9 cellular contexts compared by ENCODE assay signal in the genomic region with DNA sequence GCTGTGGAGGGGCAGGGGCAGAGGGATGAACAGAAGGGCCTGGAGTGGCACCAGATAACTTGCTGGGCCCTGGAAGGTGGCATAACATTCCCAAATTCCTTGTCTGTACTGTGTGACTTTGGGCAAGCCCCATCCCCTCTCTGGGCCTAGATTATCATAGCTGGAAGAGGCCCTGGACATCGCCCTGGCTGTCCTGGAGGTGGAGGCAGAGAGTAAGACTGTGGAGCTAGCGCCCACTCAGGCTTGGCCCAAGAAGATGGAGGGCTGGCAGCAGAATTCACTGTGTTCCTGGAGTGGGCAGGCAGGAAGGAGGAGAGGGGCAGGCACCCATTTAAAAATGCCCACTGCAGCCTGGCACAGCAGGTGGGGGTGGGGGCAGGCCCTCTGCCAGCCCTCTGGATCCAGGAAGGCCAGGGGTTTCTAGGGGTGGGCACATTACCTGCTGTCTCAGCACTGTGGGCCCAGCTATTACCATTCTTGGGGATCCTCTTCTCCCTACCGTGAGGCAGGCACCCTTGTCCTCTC. TPM values are rescaled to one million over a fixed set of nuclear protein-coding genes. Genes with fewer than 3 reads are reported as not detected.
DNase-seq lines count a peak whose midpoint lies in the region; FAIRE-seq and TF ChIP-seq lines count a peak whose summit lies in the region.
"Had no signal": no experiment of that assay in that cellular context is flagged by ENCODE, and none has a peak within 500 bp of the region (broad histone marks: within the 10 kb centered on the region; RNA-seq: fewer than 3 reads in every experiment).

No MANE protein-coding gene starts in this region.

- no peaks in the 10 kb centered on the region for H3K4me1 Mint-ChIP-seq in activated CD4-positive, alpha-beta T cell treated with anti-CD3 and anti-CD28 coated beads, Interleukin-2, amount 10 ng/mL, durations not matched to agents 7 days and 5 days

- H3K36me3 Mint-ChIP-seq in activated CD4-positive, alpha-beta T cell treated with anti-CD3 and anti-CD28 coated beads, Interleukin-2, amount 10 ng/mL, durations not matched to agents 7 days and 5 days (ENCODE audit: low read depth), result no peaks in the 10 kb centered on the region
- H3K36me3 Mint-ChIP-seq: activated naive CD8-positive, alpha-beta T cell had no signal

- H3K4me3 ChIP-seq in lower leg skin (ENCODE audit: low read depth, poor library complexity, severe bottlenecking), result no peak overlapping the region

- intact Hi-C loops in lower leg skin (cut with DNase I; ENCODE audit: low total_unique reads), result no loop called here

- H3K4me3 Mint-ChIP-seq in activated CD4-positive, alpha-beta T cell treated with anti-CD3 and anti-CD28 coated beads, Interleukin-2, amount 10 ng/mL, durations not matched to agents 7 days and 5 days, result no peak overlapping the region
- H3K4me3 Mint-ChIP-seq: activated naive CD8-positive, alpha-beta T cell had no signal

- peak; percentile 42 for DNase-seq in A172 (ENCODE audit: low spot score)
- peak; percentile 56 for DNase-seq in HTR-8/SVneo (ENCODE audit: insufficient read length, low spot score)
- DNase-seq in caudate nucleus (lab: John Stamatoyannopoulos, UW), result no peak
- peak; percentile 55 to 61 for DNase-seq in lung microvascular endothelial cell (ENCODE audit: low read depth in 2 of 2)
- DNase-seq in NOMO-1 treated with DMSO at 0.1 percent for 48 hours (lab: John Stamatoyannopoulos, UW; ENCODE audit: unreplicated experiment), result no peak
- DNase-seq in lower leg skin (ENCODE audit: low spot score in 2 of 2), result no peak
- no peak for DNase-seq in activated CD4-positive, alpha-beta T cell treated with anti-CD3 and anti-CD28 coated beads, Interleukin-2, amount 10 ng/mL, durations not matched to agents 7 days and 5 days
- DNase-seq in SIG-M5 treated with dmso at 0.1 percent for 504 hours (lab: John Stamatoyannopoulos, UW; ENCODE audit: unreplicated experiment), result no peak

- H3K27ac Mint-ChIP-seq in activated CD4-positive, alpha-beta T cell treated with anti-CD3 and anti-CD28 coated beads, Interleukin-2, amount 10 ng/mL, durations not matched to agents 7 days and 5 days, result no peak overlapping the region
- H3K27ac Mint-ChIP-seq: activated naive CD8-positive, alpha-beta T cell had no signal

- no peaks in the 10 kb centered on the region for H3K27me3 Mint-ChIP-seq in activated CD4-positive, alpha-beta T cell treated with anti-CD3 and anti-CD28 coated beads, Interleukin-2, amount 10 ng/mL, durations not matched to agents 7 days and 5 days
- H3K27me3 Mint-ChIP-seq: activated naive CD8-positive, alpha-beta T cell had no signal

- CTCF ChIA-PET in activated CD4-positive, alpha-beta T cell treated with anti-CD3 and anti-CD28 coated beads, Interleukin-2, amount 10 ng/mL, durations not matched to agents 7 days and 5 days (lab: Charles Lee), result interaction anchor here (0.9 kb wide), 1 partner anchor 20 kb away, joined by 3 read pairs; no protein-coding TSS in a partner anchor

- H3K9me3 Mint-ChIP-seq in activated CD4-positive, alpha-beta T cell treated with anti-CD3 and anti-CD28 coated beads, Interleukin-2, amount 10 ng/mL, durations not matched to agents 7 days and 5 days, result no peaks in the 10 kb centered on the region

- peak overlapping the region; percentile 18 for H3K27ac ChIP-seq in caudate nucleus (ENCODE audit: low read depth, low read length)

- WGBS in lower leg skin, 2 donors, result 79 to 84% methylated on average over 3 of the region's 3 CpGs

- no peak for TF ChIP-seq CTCF in lower leg skin (IDR thresholded peaks at IDR 0.05)

- no peak for FAIRE-seq in HTR-8/SVneo (lab: Jason Lieb, UNC)

- POLR2A ChIA-PET in activated CD4-positive, alpha-beta T cell treated with anti-CD3 and anti-CD28 coated beads, Interleukin-2, amount 10 ng/mL, durations not matched to agents 7 days and 5 days (lab: Charles Lee), result no interaction called here

- TF ChIP-seq POLR2A in lower leg skin (IDR thresholded peaks at IDR 0.05), result no peak

RNA-seq across cellular contexts. Expression of a gene that starts 22.6 kb away (rescaled TPM):
- 9.8 and 25.0 TPM in 2 replicates for total RNA-seq in A172 (2014; rRNA removed; shearing (Covaris generic))
- total RNA-seq in lung microvascular endothelial cell, result 28.0 and 30.7 TPM in 2 replicates
- 10 to 100 TPM; 10.2 to 18.8 (median 14.7) TPM for total RNA-seq in lower leg skin
- not detected for total RNA-seq in activated CD4-positive, alpha-beta T cell treated with anti-CD3 and anti-CD28 coated beads, Interleukin-2, amount 10 ng/mL, durations not matched to agents 7 days and 5 days

RNA-seq across cellular contexts. Expression of a gene that starts 45.6 kb away (rescaled TPM):
- total RNA-seq in A172 (2014; rRNA removed; shearing (Covaris generic)), result 15.5 and 17.0 TPM in 2 replicates
- total RNA-seq in lung microvascular endothelial cell, result 2.6 and 3.1 TPM in 2 replicates
- total RNA-seq in lower leg skin, result 1 to 10 TPM; 2.1 to 4.8 (median 4.4) TPM
- 10 to 100 TPM; 22.0 to 24.6 TPM for total RNA-seq in activated CD4-positive, alpha-beta T cell treated with anti-CD3 and anti-CD28 coated beads, Interleukin-2, amount 10 ng/mL, durations not matched to agents 7 days and 5 days

RNA-seq across cellular contexts. Expression of a gene that starts 58.5 kb away (rescaled TPM):
- total RNA-seq in A172 (2014; rRNA removed; shearing (Covaris generic)), result not detected in 2 replicates
- total RNA-seq in lung microvascular endothelial cell (0.20 and 0.22 TPM in 2 replicates), lower leg skin (under 1 TPM in 2 of 4 donors, not detected in 2; 0.46 to 0.81 TPM)
- not detected for total RNA-seq in activated CD4-positive, alpha-beta T cell treated with anti-CD3 and anti-CD28 coated beads, Interleukin-2, amount 10 ng/mL, durations not matched to agents 7 days and 5 days

Comparison
In these comparisons a context has a peak if more than half of its experiments do, and no peak if none do; other contexts are left out.
1. DNase-seq: peak in A172 (single experiment), HTR-8/SVneo (single experiment) and lung microvascular endothelial cell (2 of 2); none in caudate nucleus (0 of 61), NOMO-1 treated with DMSO at 0.1 percent for 48 hours (single experiment), lower leg skin (0 of 2), activated CD4-positive, alpha-beta T cell treated with anti-CD3 and anti-CD28 coated beads, Interleukin-2, amount 10 ng/mL, durations not matched to agents 7 days and 5 days (single experiment) and SIG-M5 treated with dmso at 0.1 percent for 504 hours (single experiment).
2. RNA of a gene that starts 22.6 kb away (total RNA-seq): 28.0 to 30.7 TPM in lung microvascular endothelial cell, 10.2 to 18.8 TPM in lower leg skin and 9.8 to 25.0 TPM in A172; not detected in activated CD4-positive, alpha-beta T cell treated with anti-CD3 and anti-CD28 coated beads, Interleukin-2, amount 10 ng/mL, durations not matched to agents 7 days and 5 days; every median in the first group is over 10 times any median in the second.